Comparison of ENCODE assay signal across 11 cellular contexts in genomic region chr1:212396638-212397037, GRCh38.
"Had no signal": no experiment of that assay in that cellular context is flagged by ENCODE, and none has a peak within 500 bp of the region (broad histone marks: within the 10 kb centered on the region; RNA-seq: fewer than 3 reads in every experiment).

No MANE protein-coding gene starts in this region.

- H3K27ac ChIP-seq: hepatocyte had no signal

- DNase-seq: activated CD4-positive, alpha-beta T cell treated with anti-CD3 and anti-CD28 coated beads for 1 hour; activated CD4-positive, alpha-beta T cell treated with anti-CD3 and anti-CD28 coated beads, Interleukin-2, amount 50 U/mL, for 48 hours; activated naive CD4-positive, alpha-beta T cell treated with anti-CD3 and anti-CD28 coated beads for 36 hours; activated naive CD8-positive, alpha-beta T cell treated with anti-CD3 and anti-CD28 coated beads, Interleukin-2, amount 50 U/mL, for 24 hours; activated T-cell treated with anti-CD3 and anti-CD28 coated beads, Interleukin-2, amount 50 U/mL, for 1 hour; kidney; nucleus accumbens; posterior cingulate gyrus; retina; stimulated activated CD4-positive, alpha-beta T cell treated with anti-CD3 and anti-CD28 coated beads, Interleukin-2, amount 100 ng/mL, for 48 hours had no signal

- H3K27me3 ChIP-seq: hepatocyte had no signal

- H3K4me3 ChIP-seq: hepatocyte had no signal
